Comparison of ENCODE assay signal across 8 cellular contexts in the genomic region with DNA sequence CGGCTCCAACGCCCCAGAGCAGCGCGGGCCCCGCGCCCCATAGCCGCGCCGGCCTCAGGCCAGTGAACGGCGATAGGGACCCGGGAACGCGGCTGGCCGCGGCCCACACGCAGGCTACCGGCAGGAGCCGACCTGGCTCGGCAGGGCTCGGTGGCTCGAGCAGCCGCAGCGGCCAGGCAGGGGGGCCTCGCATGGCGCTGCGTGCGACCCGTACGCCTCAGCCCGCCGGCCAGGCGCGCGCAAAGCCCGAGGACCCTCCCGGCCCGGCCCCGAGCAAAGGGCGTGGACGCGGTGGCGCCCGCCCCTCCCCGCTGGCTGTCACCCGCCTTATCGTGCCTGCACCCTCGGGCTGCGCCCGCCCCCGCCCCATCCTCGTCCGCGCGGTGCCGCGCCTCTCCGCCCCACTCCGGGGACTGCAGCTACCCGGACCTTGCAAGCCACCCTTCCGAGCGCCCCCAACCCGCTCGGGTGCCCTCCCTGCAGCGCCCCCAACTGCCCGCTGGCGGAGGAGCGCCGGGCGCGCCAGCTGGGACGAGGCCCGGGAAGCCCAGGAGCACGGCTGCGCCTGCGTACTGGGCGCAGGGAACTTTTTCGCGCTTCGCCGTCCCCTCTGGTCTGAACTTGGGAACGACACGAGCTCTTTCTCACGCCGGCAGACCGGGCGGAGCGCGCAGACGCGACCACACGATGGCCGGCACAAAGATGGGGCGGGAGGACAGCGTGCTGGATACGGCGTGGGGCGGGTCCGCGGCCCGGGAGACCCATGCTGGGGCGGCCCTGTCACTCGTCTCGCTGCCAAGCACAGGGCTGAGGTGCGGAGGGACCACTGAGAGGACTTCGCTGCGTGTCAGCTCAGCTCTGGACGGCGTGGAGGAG. TPM values are rescaled to one million over a fixed set of nuclear protein-coding genes. Genes with fewer than 3 reads are reported as not detected.
DNase-seq lines count a peak whose midpoint lies in the region; ATAC-seq lines count a peak whose summit lies in the region.

A gene (minus strand): TSS at position 248 of the 876 bp plus-strand sequence. CDS start 55 bp downstream, at position 193.

- CTCF ChIA-PET in activated CD8-positive, alpha-beta memory T cell treated with anti-CD3 and anti-CD28 coated beads for 36 hours (lab: Charles Lee), result interaction anchor here (0.7 to 2.1 kb wide), 6 partner anchors 41 to 1421 kb away, joined by 3 to 8 read pairs (median 4); a partner anchor contains a TSS

- H3K27ac Mint-ChIP-seq in effector memory CD8-positive, alpha-beta T cell, result peak within 1 kb of the TSS; percentile 83 to 87
- peak within 1 kb of the TSS; percentile 81 for H3K27ac Mint-ChIP-seq in memory B cell

- peak; percentile 96 for DNase-seq in COR-L47 (lab: John Stamatoyannopoulos, UW)
- peak; percentile 86 for DNase-seq in HS-5 (ENCODE audit: low read depth)
- peak; percentile 97 to 98 for DNase-seq in NOMO-1 (lab: John Stamatoyannopoulos, UW; ENCODE audit: unreplicated experiment in 2 of 2)
- DNase-seq in effector memory CD8-positive, alpha-beta T cell, result peak; percentile 62 to 71 (median 67)
- DNase-seq in memory B cell (ENCODE audit: low spot score in 2 of 2), result peak; percentile 76 to 85
- DNase-seq in stimulated activated CD8-positive, alpha-beta memory T cell treated with anti-CD3 and anti-CD28 coated beads, Interleukin-12 subunit alpha, Interleukin-12 subunit beta, amount 100 ng/mL, for 24 hours (ENCODE audit: extremely low read depth), result peak; percentile 67

- POLR2A ChIA-PET in activated CD8-positive, alpha-beta memory T cell treated with anti-CD3 and anti-CD28 coated beads for 36 hours (lab: Charles Lee), result interaction anchor here (0.6 to 1.9 kb wide), 6 partner anchors 38 to 118 kb away, joined by 3 to 11 read pairs (median 5); a partner anchor contains a TSS

- no peaks in the 10 kb centered on the region for H3K27me3 Mint-ChIP-seq in effector memory CD8-positive, alpha-beta T cell
- H3K27me3 Mint-ChIP-seq in memory B cell, result no peaks in the 10 kb centered on the region

- peaks cover 12% of the 10 kb centered on the region for H3K36me3 Mint-ChIP-seq in effector memory CD8-positive, alpha-beta T cell (ENCODE audit: insufficient read depth)
- no peaks in the 10 kb centered on the region for H3K36me3 Mint-ChIP-seq in memory B cell

- H3K4me3 Mint-ChIP-seq in effector memory CD8-positive, alpha-beta T cell, result peak within 1 kb of the TSS; percentile 92 to 94
- peak within 1 kb of the TSS; percentile 92 for H3K4me3 Mint-ChIP-seq in memory B cell

- peaks cover 29 to 37% of the 10 kb centered on the region in 2 donors for H3K4me1 Mint-ChIP-seq in effector memory CD8-positive, alpha-beta T cell (ENCODE audit: low read depth in 2 of 2)
- peaks cover 26% of the 10 kb centered on the region for H3K4me1 Mint-ChIP-seq in memory B cell

- H3K9me3 Mint-ChIP-seq in effector memory CD8-positive, alpha-beta T cell, result no peaks in the 10 kb centered on the region
- no peaks in the 10 kb centered on the region for H3K9me3 Mint-ChIP-seq in memory B cell

- ATAC-seq in GM19468 (IDR thresholded peaks at IDR 0.05; ENCODE audit: extremely low read depth, unreplicated experiment) (peak; percentile 63), memory B cell (ENCODE audit: low read depth) (peak; percentile 77)
- ATAC-seq in effector memory CD8-positive, alpha-beta T cell (replicated peaks), result peak; percentile 79

RNA-seq across cellular contexts. Expression of the gene that starts here (rescaled TPM):
- 10 to 100 TPM; 42.3 to 46.9 TPM for total RNA-seq in activated CD8-positive, alpha-beta memory T cell treated with anti-CD3 and anti-CD28 coated beads for 36 hours

Comparison
In these comparisons a context has a peak if more than half of its experiments do, and no peak if none do; other contexts are left out.
1. Peak in every context shown above with its lines: DNase-seq and ATAC-seq.